Comparison of ENCODE assay signal across 1 cellular context in genomic region chr22:29767289-29768051, GRCh38.
TF ChIP-seq lines count a peak whose summit lies in the region.

Gene UQCR10 (plus strand): TSS chr22:29767369. CDS start chr22:29767399, 30 bp downstream.

TF ChIP-seq in HepG2, 621 proteins besides CTCF, POLR2A, EP300 and RAD21 (continued from another document and continues in another):
- TF ChIP-seq ZNF567 (CRISPR knock-in tag; IDR thresholded peaks at IDR 0.05; ENCODE audit: borderline replicate concordance), result 0 out of 2 replicates have a peak, but pooled peaks have one; percentile 64
- 0 out of 2 replicates have a peak, but pooled peaks have one; percentile 32 for TF ChIP-seq ZBTB34 (CRISPR knock-in tag; IDR thresholded peaks at IDR 0.05)
- 0 out of 2 replicates have a peak, but pooled peaks have one; percentile 16 for TF ChIP-seq ZNF552 (CRISPR knock-in tag; IDR thresholded peaks at IDR 0.05; ENCODE audit: borderline replicate concordance)
- no peak for TF ChIP-seq ZNF460 (CRISPR knock-in tag; IDR thresholded peaks at IDR 0.05; ENCODE audit: borderline replicate concordance)
- TF ChIP-seq FLYWCH1 (CRISPR knock-in tag; IDR thresholded peaks at IDR 0.05), result no peak
- no peak for TF ChIP-seq ZNF101 (CRISPR knock-in tag; IDR thresholded peaks at IDR 0.05; ENCODE audit: borderline replicate concordance, low read depth)
- 0 out of 2 replicates have a peak, but pooled peaks have one; percentile 20 for TF ChIP-seq ZNF792 (CRISPR knock-in tag; IDR thresholded peaks at IDR 0.05)
- TF ChIP-seq ZNF614 (CRISPR knock-in tag; IDR thresholded peaks at IDR 0.05; ENCODE audit: borderline replicate concordance), result no peak
- TF ChIP-seq ZFP91 (CRISPR knock-in tag; IDR thresholded peaks at IDR 0.05; ENCODE audit: borderline replicate concordance), result peak; percentile 64; the same call in 1 of the 2 replicates
- TF ChIP-seq MED8 (CRISPR knock-in tag; IDR thresholded peaks at IDR 0.05; ENCODE audit: insufficient replicate concordance), result no peak
- TF ChIP-seq AGO2 (optimal IDR thresholded peaks at IDR 0.05; ENCODE audit: low read depth, low read length), result peak; percentile 39
- TF ChIP-seq CENPBD1 (CRISPR knock-in tag; IDR thresholded peaks at IDR 0.05; ENCODE audit: borderline replicate concordance, low read depth), result 0 out of 2 replicates have a peak, but pooled peaks have one; percentile 39
- TF ChIP-seq ZNF180 (CRISPR knock-in tag; IDR thresholded peaks at IDR 0.05; ENCODE audit: borderline replicate concordance, low read depth), result no peak
- no peak for TF ChIP-seq ZNF512B (CRISPR knock-in tag; IDR thresholded peaks at IDR 0.05; ENCODE audit: borderline replicate concordance)
- TF ChIP-seq LCORL (IDR thresholded peaks at IDR 0.05), result no peak
- no peak for TF ChIP-seq LCORL (CRISPR knock-in tag; IDR thresholded peaks at IDR 0.05)
- TF ChIP-seq ZNF891 (CRISPR knock-in tag; IDR thresholded peaks at IDR 0.05), result peak; percentile 73
- peak; percentile 80; the same call in 1 of the 2 replicates for TF ChIP-seq ZNF616 (CRISPR knock-in tag; IDR thresholded peaks at IDR 0.05; ENCODE audit: low read depth)
- peak; percentile 52; the same call in 1 of the 2 replicates for TF ChIP-seq ZNF501 (CRISPR knock-in tag; IDR thresholded peaks at IDR 0.05)
- TF ChIP-seq RARG (CRISPR knock-in tag; IDR thresholded peaks at IDR 0.05; ENCODE audit: low read depth), result no peak
- peak; percentile 96 for TF ChIP-seq BRD4 (CRISPR knock-in tag; IDR thresholded peaks at IDR 0.05)
- peak; percentile 51; the same call in 1 of the 2 replicates for TF ChIP-seq HCFC1 (IDR thresholded peaks at IDR 0.05; ENCODE audit: low read depth, low read length)
- no peak for TF ChIP-seq ZNF850 (CRISPR knock-in tag; conservative IDR thresholded peaks at IDR 0.05)
- no peak for TF ChIP-seq GATAD2A (CRISPR knock-in tag; IDR thresholded peaks at IDR 0.05)
- no peak for TF ChIP-seq NFE2L2 (IDR thresholded peaks at IDR 0.05; ENCODE audit: low read length)
- peak; percentile 53; the same call in 1 of the 2 replicates for TF ChIP-seq ZNF768 (CRISPR knock-in tag; IDR thresholded peaks at IDR 0.05)
- TF ChIP-seq ATAD3A (CRISPR knock-in tag; IDR thresholded peaks at IDR 0.05), result no peak
- no peak for TF ChIP-seq GPN1 (CRISPR knock-in tag; IDR thresholded peaks at IDR 0.05; ENCODE audit: borderline replicate concordance)
- 0 out of 2 replicates have a peak, but pooled peaks have one; percentile 33 for TF ChIP-seq MYC (CRISPR knock-in tag; IDR thresholded peaks at IDR 0.05; ENCODE audit: borderline replicate concordance)
- no peak for TF ChIP-seq MBNL3 (CRISPR knock-in tag; conservative IDR thresholded peaks at IDR 0.05)
- no peak for TF ChIP-seq ATRX (CRISPR knock-in tag; IDR thresholded peaks at IDR 0.05; ENCODE audit: borderline replicate concordance)
- TF ChIP-seq ISL2 (CRISPR knock-in tag; IDR thresholded peaks at IDR 0.05), result no peak; the same call in 1 of the 2 replicates
- TF ChIP-seq CERS6 (CRISPR knock-in tag; IDR thresholded peaks at IDR 0.05), result no peak
- no peak for TF ChIP-seq ZNF660 (CRISPR knock-in tag; IDR thresholded peaks at IDR 0.05; ENCODE audit: borderline replicate concordance, low read depth)
- peak; percentile 46; the same call in 1 of the 2 replicates for TF ChIP-seq TSC22D2 (CRISPR knock-in tag; IDR thresholded peaks at IDR 0.05; ENCODE audit: borderline replicate concordance)
- TF ChIP-seq IKZF4 (CRISPR knock-in tag; IDR thresholded peaks at IDR 0.05; ENCODE audit: borderline replicate concordance, low read depth, not compliant biosample characterization), result no peak
- no peak for TF ChIP-seq LRRFIP1 (CRISPR knock-in tag; conservative IDR thresholded peaks at IDR 0.05)
- 0 out of 2 replicates have a peak, but pooled peaks have one; percentile 25 for TF ChIP-seq ZSCAN29 (CRISPR knock-in tag; conservative IDR thresholded peaks at IDR 0.05)
- no peak for TF ChIP-seq BRF2 (CRISPR knock-in tag; IDR thresholded peaks at IDR 0.05)
- TF ChIP-seq SP4 (CRISPR knock-in tag; IDR thresholded peaks at IDR 0.05), result no peak
- peak; percentile 58 for TF ChIP-seq ATF2 (CRISPR knock-in tag; IDR thresholded peaks at IDR 0.05)
- TF ChIP-seq ARID2 (CRISPR knock-in tag; IDR thresholded peaks at IDR 0.05; ENCODE audit: borderline replicate concordance), result 0 out of 2 replicates have a peak, but pooled peaks have one; percentile 26
- peak; percentile 13; the same call in 1 of the 2 replicates for TF ChIP-seq ARID4A (CRISPR knock-in tag; IDR thresholded peaks at IDR 0.05; ENCODE audit: borderline replicate concordance)
